ENCODE assay signal across 1 cellular context in genomic region chr12:21617030-21617429, GRCh38.
TF ChIP-seq lines count a peak whose summit lies in the region.

No MANE protein-coding gene starts in this region.

TF ChIP-seq in K562, 482 proteins besides CTCF, POLR2A, EP300 and RAD21:
- TF ChIP-seq ZSCAN29 (IDR thresholded peaks at IDR 0.05) (no peak), RBM22 (IDR thresholded peaks at IDR 0.05; ENCODE audit: low read depth, low read length, poor library complexity, severe bottlenecking) (no peak), UBTF (IDR thresholded peaks at IDR 0.05; ENCODE audit: borderline replicate concordance in 1 of 2, low read depth in 2 of 2, low read length in 2 of 2) (no peak), ZNF12 (CRISPR knock-in tag; IDR thresholded peaks at IDR 0.05) (no peak), ZNF512 (tag; IDR thresholded peaks at IDR 0.05) (0 out of 2 replicates have a peak, but pooled peaks have one; percentile 52)
- TF ChIP-seq, protein P1, sequence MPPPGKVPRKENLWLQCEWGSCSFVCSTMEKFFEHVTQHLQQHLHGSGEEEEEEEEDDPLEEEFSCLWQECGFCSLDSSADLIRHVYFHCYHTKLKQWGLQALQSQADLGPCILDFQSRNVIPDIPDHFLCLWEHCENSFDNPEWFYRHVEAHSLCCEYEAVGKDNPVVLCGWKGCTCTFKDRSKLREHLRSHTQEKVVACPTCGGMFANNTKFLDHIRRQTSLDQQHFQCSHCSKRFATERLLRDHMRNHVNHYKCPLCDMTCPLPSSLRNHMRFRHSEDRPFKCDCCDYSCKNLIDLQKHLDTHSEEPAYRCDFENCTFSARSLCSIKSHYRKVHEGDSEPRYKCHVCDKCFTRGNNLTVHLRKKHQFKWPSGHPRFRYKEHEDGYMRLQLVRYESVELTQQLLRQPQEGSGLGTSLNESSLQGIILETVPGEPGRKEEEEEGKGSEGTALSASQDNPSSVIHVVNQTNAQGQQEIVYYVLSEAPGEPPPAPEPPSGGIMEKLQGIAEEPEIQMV (tag; conservative IDR thresholded peaks at IDR 0.05; ENCODE audit: low read depth) = no peak
